8 cellular contexts compared by ENCODE assay signal in the genomic region with DNA sequence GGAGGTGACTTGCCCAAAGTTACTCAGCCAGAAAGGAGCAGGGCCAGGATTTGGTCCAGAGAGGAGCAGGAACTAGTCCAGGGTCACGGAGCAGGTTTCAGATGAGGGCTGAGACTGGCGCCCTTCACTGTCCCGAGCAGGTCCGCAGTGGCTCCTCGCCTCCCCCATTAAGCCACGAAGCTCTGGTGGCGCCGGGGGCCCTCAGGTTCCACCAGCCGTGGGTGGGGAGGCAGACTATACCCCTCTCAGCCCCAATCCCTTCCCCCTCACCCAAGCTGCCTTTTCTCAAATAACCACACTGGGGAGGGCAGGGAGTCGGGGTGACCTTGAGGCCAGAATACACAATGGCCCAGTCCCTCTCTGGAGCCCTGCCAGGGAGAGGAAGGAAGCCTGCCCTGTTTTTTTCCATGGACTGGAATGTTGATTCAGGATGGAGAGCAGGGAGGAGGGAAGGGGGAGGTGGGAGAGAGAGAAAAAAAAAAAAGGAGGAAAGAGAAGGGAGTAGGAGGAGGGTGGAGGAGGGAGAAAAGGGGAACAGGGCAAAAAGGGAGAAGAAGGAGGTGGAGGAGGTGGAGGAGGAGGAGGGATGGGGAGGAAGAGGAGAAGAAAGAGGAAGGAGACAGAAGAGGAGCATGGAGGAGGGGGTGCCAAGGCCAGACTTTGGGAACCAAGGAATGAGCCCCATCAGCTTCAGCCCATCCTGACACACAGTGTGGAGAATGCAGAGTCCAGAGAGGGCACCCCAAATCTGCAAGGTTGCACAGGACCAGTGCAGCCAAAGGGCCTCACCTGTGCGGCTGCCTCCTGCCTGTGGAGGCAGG. TPM values are rescaled to one million over a fixed set of nuclear protein-coding genes. Genes with fewer than 3 reads are reported as not detected.
DNase-seq lines count a peak whose midpoint lies in the region; ATAC-seq and TF ChIP-seq lines count a peak whose summit lies in the region.

No MANE protein-coding gene starts in this region.

- peak; percentile 27 for DNase-seq in COR-L47 (lab: John Stamatoyannopoulos, UW)
- peak; percentile 77 for DNase-seq in NT2/D1 (ENCODE audit: low read depth, low spot score)
- peak; percentile 78 for DNase-seq in fibroblast of villous mesenchyme (ENCODE audit: low read depth)
- peak; percentile 55 for DNase-seq in neural progenitor cell (ENCODE audit: low spot score)
- no peak for DNase-seq in foreskin keratinocyte

- TF ChIP-seq CTCF in fibroblast of villous mesenchyme (IDR thresholded peaks at IDR 0.05; ENCODE audit: insufficient read depth, low read depth, low read length) = no peak
- no peak for TF ChIP-seq CTCF in neural progenitor cell (IDR thresholded peaks at IDR 0.05)
- TF ChIP-seq CTCF in foreskin keratinocyte (conservative IDR thresholded peaks at IDR 0.05) = no peak

- peak overlapping the region; percentile 48 for H3K27ac Mint-ChIP-seq in neural progenitor cell

- H3K27me3 ChIP-seq in NT2/D1 (ENCODE audit: insufficient read depth, insufficient read length) = no peaks in the 10 kb centered on the region
- H3K27me3 ChIP-seq in neural progenitor cell = no peaks in the 10 kb centered on the region
- H3K27me3 ChIP-seq in foreskin keratinocyte = no peaks in the 10 kb centered on the region

- peaks cover 12% of the 10 kb centered on the region for H3K4me1 Mint-ChIP-seq in neural progenitor cell

- peak overlapping the region; percentile 9 for H2AFZ ChIP-seq in neural progenitor cell (replicated peaks)

- H3K4me3 ChIP-seq in NT2/D1 (ENCODE audit: insufficient read length, low read depth) (peak overlapping the region; percentile 43), fibroblast of villous mesenchyme (ENCODE audit: low read depth, low read length) (peak overlapping the region; percentile 10), neural progenitor cell (no peak overlapping the region)

- no peak overlapping the region for H3K4me3 Mint-ChIP-seq in neural progenitor cell

- no peaks in the 10 kb centered on the region for H3F3A ChIP-seq in neural progenitor cell (ENCODE audit: low read depth)

- peak overlapping the region; percentile 31 for H3K4me2 ChIP-seq in neural progenitor cell

- H3K36me3 Mint-ChIP-seq in neural progenitor cell = no peaks in the 10 kb centered on the region

- H3K79me2 ChIP-seq in neural progenitor cell (ENCODE audit: low read depth) = no peaks in the 10 kb centered on the region

- no peak for ATAC-seq in HG02870 (IDR thresholded peaks at IDR 0.05; ENCODE audit: unreplicated experiment)
- ATAC-seq in foreskin keratinocyte = no peak
- ATAC-seq in HG02588 (IDR thresholded peaks at IDR 0.05; ENCODE audit: unreplicated experiment) = no peak
- ATAC-seq in GM18520 (IDR thresholded peaks at IDR 0.05; ENCODE audit: unreplicated experiment) = no peak

- H3K9ac ChIP-seq in NT2/D1 (ENCODE audit: insufficient read length, low read depth) (peak overlapping the region; percentile 77), neural progenitor cell (no peak overlapping the region)

- H3K27ac ChIP-seq in neural progenitor cell = no peak overlapping the region
- H3K27ac ChIP-seq in foreskin keratinocyte = no peak overlapping the region

- H3K9me3 Mint-ChIP-seq in neural progenitor cell = no peaks in the 10 kb centered on the region

- H3K4me1 ChIP-seq in NT2/D1 (ENCODE audit: insufficient read depth, insufficient read length) = peaks cover 4% of the 10 kb centered on the region
- H3K4me1 ChIP-seq in neural progenitor cell = peaks cover 5% of the 10 kb centered on the region
- H3K4me1 ChIP-seq in foreskin keratinocyte = no peaks in the 10 kb centered on the region

- H3K9me3 ChIP-seq in NT2/D1 (ENCODE audit: insufficient read depth, low read length) (peaks cover 16% of the 10 kb centered on the region; the same call in 1 of the 2 replicates), neural progenitor cell (ENCODE audit: low read depth) (no peaks in the 10 kb centered on the region)

- no peaks in the 10 kb centered on the region for H3K36me3 ChIP-seq in NT2/D1 (ENCODE audit: insufficient read depth, insufficient read length, low read length)
- H3K36me3 ChIP-seq in neural progenitor cell = no peaks in the 10 kb centered on the region

- H3K27me3 Mint-ChIP-seq in neural progenitor cell (ENCODE audit: insufficient read depth, low read depth) = peaks cover 15% of the 10 kb centered on the region

- no peaks in the 10 kb centered on the region for H4K20me1 ChIP-seq in neural progenitor cell (ENCODE audit: low read depth)

RNA-seq across cellular contexts. Expression of a gene that starts 19.7 kb away (rescaled TPM):
- under 0.01 and 0.32 TPM in 2 replicates for total RNA-seq in fibroblast of villous mesenchyme
- total RNA-seq in neural progenitor cell (ENCODE audit: low replicate concordance) = not detected in 2 replicates
- not detected in 2 replicates for total RNA-seq in foreskin keratinocyte
- polyA plus RNA-seq in foreskin keratinocyte = not detected in 2 replicates

RNA-seq across cellular contexts. Expression of a gene that starts 29.9 kb away (rescaled TPM):
- total RNA-seq in fibroblast of villous mesenchyme (8.6 and 10.0 TPM in 2 replicates), neural progenitor cell (ENCODE audit: low replicate concordance) (not detected in 2 replicates), foreskin keratinocyte (3.5 and 5.2 TPM in 2 replicates)
- polyA plus RNA-seq in foreskin keratinocyte = 6.8 and 8.8 TPM in 2 replicates

RNA-seq across cellular contexts. Expression of a gene that starts 47.4 kb away (rescaled TPM):
- 2.6 and 5.6 TPM in 2 replicates for total RNA-seq in fibroblast of villous mesenchyme
- 0.09 and 0.59 TPM in 2 replicates for total RNA-seq in neural progenitor cell (ENCODE audit: low replicate concordance)
- 1.5 and 2.3 TPM in 2 replicates for total RNA-seq in foreskin keratinocyte
- 2.8 and 4.3 TPM in 2 replicates for polyA plus RNA-seq in foreskin keratinocyte

RNA-seq across cellular contexts. Expression of a gene that starts 59.0 kb away (rescaled TPM):
- total RNA-seq in fibroblast of villous mesenchyme (under 0.01 TPM in 2 replicates), neural progenitor cell (ENCODE audit: low replicate concordance) (1.4 and 1.5 TPM in 2 replicates), foreskin keratinocyte (40.5 and 44.8 TPM in 2 replicates)
- polyA plus RNA-seq in foreskin keratinocyte = 46.3 and 46.9 TPM in 2 replicates

Comparison
In these comparisons a context has a peak if more than half of its experiments do, and no peak if none do; other contexts are left out.
1. DNase-seq: peak in COR-L47 (single experiment), NT2/D1 (single experiment), fibroblast of villous mesenchyme (single experiment) and neural progenitor cell (single experiment); none in foreskin keratinocyte (0 of 2).